Comparison of ENCODE assay signal across 10 cellular contexts in the genomic region with DNA sequence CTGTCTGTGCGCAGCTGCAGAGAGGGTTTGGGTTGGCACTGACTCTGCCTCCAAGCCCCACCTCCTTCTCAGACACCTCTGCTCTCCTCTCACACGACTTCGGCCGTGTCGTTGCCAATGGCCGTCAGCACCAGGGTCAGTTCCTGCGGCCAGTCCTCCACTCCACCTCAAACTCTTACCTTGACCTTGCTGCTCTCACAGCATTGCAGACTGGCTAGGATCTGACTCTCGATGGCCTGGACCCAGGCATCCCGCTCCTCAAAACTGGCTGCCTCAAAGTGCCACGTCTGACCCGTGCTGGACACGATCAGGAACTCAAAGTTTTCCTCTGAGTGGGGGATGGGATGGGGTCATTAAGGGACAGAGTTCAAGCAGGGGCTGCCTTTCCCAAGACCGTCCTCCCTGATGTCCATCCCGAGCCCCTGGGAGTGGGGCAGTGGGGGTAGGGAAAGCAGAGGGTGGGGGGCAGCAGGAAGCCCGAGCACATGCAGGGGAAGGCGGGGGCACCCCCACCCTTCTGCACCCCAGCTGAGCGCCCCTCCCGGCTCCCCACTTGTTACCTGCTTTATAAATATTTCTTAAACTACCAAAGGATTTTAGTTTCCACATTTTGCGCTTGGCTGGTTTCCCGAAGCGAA. TPM values are rescaled to one million over a fixed set of nuclear protein-coding genes. Genes with fewer than 3 reads are reported as not detected.
DNase-seq lines count a peak whose midpoint lies in the region; ATAC-seq and TF ChIP-seq lines count a peak whose summit lies in the region.
"Had no signal": no experiment of that assay in that cellular context is flagged by ENCODE, and none has a peak within 500 bp of the region (broad histone marks: within the 10 kb centered on the region; RNA-seq: fewer than 3 reads in every experiment).

No MANE protein-coding gene starts in this region.

- no peak overlapping the region for H3K4me3 Mint-ChIP-seq in activated CD8-positive, alpha-beta T cell treated with anti-CD3 and anti-CD28 coated beads, Interleukin-2, amount 10 ng/mL, durations not matched to agents 7 days and 5 days
- no peak overlapping the region for H3K4me3 Mint-ChIP-seq in activated CD8-positive, alpha-beta T cell treated with anti-CD3 and anti-CD28 coated beads for 36 hours
- H3K4me3 Mint-ChIP-seq in WTC11: peak overlapping the region; percentile 50

- CTCF ChIA-PET in activated CD8-positive, alpha-beta T cell treated with anti-CD3 and anti-CD28 coated beads, Interleukin-2, amount 10 ng/mL, durations not matched to agents 7 days and 5 days (lab: Charles Lee): no interaction called here
- CTCF ChIA-PET in activated CD8-positive, alpha-beta T cell treated with anti-CD3 and anti-CD28 coated beads for 36 hours (lab: Charles Lee): no interaction called here
- CTCF ChIA-PET in WTC11 (lab: Charles Lee): interaction anchor here (0.8 to 5.8 kb wide), 7 partner anchors 8 to 145 kb away, joined by 3 to 146 read pairs (median 4); a partner anchor contains a TSS

- peak overlapping the region; percentile 41 for H3K27ac Mint-ChIP-seq in activated CD8-positive, alpha-beta T cell treated with anti-CD3 and anti-CD28 coated beads, Interleukin-2, amount 10 ng/mL, durations not matched to agents 7 days and 5 days
- no peak overlapping the region for H3K27ac Mint-ChIP-seq in activated CD8-positive, alpha-beta T cell treated with anti-CD3 and anti-CD28 coated beads for 36 hours
- H3K27ac Mint-ChIP-seq in WTC11: no peak overlapping the region

- no peak for TF ChIP-seq CTCF in activated CD8-positive, alpha-beta T cell treated with anti-CD3 and anti-CD28 coated beads for 36 hours (IDR thresholded peaks at IDR 0.05)
- no peak for TF ChIP-seq CTCF in WTC11 (IDR thresholded peaks at IDR 0.05)

- H3K27me3 Mint-ChIP-seq in activated CD8-positive, alpha-beta T cell treated with anti-CD3 and anti-CD28 coated beads, Interleukin-2, amount 10 ng/mL, durations not matched to agents 7 days and 5 days (ENCODE audit: low read depth): no peaks in the 10 kb centered on the region
- H3K27me3 Mint-ChIP-seq in activated CD8-positive, alpha-beta T cell treated with anti-CD3 and anti-CD28 coated beads for 36 hours: no peaks in the 10 kb centered on the region
- H3K27me3 Mint-ChIP-seq in WTC11 (ENCODE audit: low read depth): peaks cover 98% of the 10 kb centered on the region

- ATAC-seq in activated CD8-positive, alpha-beta T cell treated with anti-CD3 and anti-CD28 coated beads, Interleukin-2, amount 10 ng/mL, durations not matched to agents 7 days and 5 days: no peak
- no peak for ATAC-seq in activated CD8-positive, alpha-beta T cell treated with anti-CD3 and anti-CD28 coated beads for 36 hours
- peak; percentile 70 for ATAC-seq in WTC11

- no peak for DNase-seq in activated CD8-positive, alpha-beta T cell treated with anti-CD3 and anti-CD28 coated beads, Interleukin-2, amount 10 ng/mL, durations not matched to agents 7 days and 5 days
- no peak for DNase-seq in activated CD8-positive, alpha-beta T cell treated with anti-CD3 and anti-CD28 coated beads for 36 hours
- peak; percentile 68 for DNase-seq in WTC11 (ENCODE audit: low spot score)
- peak; percentile 88 for DNase-seq in islet precursor cell
- peak; percentile 16 for DNase-seq in stimulated activated CD8-positive, alpha-beta memory T cell treated with anti-CD3 and anti-CD28 coated beads, Interleukin-4, amount 100 ng/mL, for 48 hours
- DNase-seq in AML-193 (lab: John Stamatoyannopoulos, UW): no peak
- no peak for DNase-seq in cerebellar cortex (ENCODE audit: low spot score)
- DNase-seq in GOT3 (lab: John Stamatoyannopoulos, UW): no peak
- DNase-seq: NCI-H2171 treated with DMSO at 0.1 percent for 48 hours, spleen had no signal

- H3K4me1 Mint-ChIP-seq in activated CD8-positive, alpha-beta T cell treated with anti-CD3 and anti-CD28 coated beads, Interleukin-2, amount 10 ng/mL, durations not matched to agents 7 days and 5 days (ENCODE audit: low read depth): peaks cover 12% of the 10 kb centered on the region
- H3K4me1 Mint-ChIP-seq in activated CD8-positive, alpha-beta T cell treated with anti-CD3 and anti-CD28 coated beads for 36 hours (ENCODE audit: low read depth): peaks cover 6% of the 10 kb centered on the region
- peaks cover 15% of the 10 kb centered on the region for H3K4me1 Mint-ChIP-seq in WTC11

- H3K36me3 Mint-ChIP-seq in activated CD8-positive, alpha-beta T cell treated with anti-CD3 and anti-CD28 coated beads, Interleukin-2, amount 10 ng/mL, durations not matched to agents 7 days and 5 days (ENCODE audit: low read depth): peaks cover 67% of the 10 kb centered on the region
- peaks cover 30% of the 10 kb centered on the region for H3K36me3 Mint-ChIP-seq in activated CD8-positive, alpha-beta T cell treated with anti-CD3 and anti-CD28 coated beads for 36 hours (ENCODE audit: low read depth)
- H3K36me3 Mint-ChIP-seq in WTC11: no peaks in the 10 kb centered on the region

- POLR2A ChIA-PET in activated CD8-positive, alpha-beta T cell treated with anti-CD3 and anti-CD28 coated beads, Interleukin-2, amount 10 ng/mL, durations not matched to agents 7 days and 5 days (lab: Charles Lee): no interaction called here
- POLR2A ChIA-PET in activated CD8-positive, alpha-beta T cell treated with anti-CD3 and anti-CD28 coated beads for 36 hours (lab: Charles Lee): no interaction called here
- POLR2A ChIA-PET in WTC11 (lab: Charles Lee): interaction anchor here (1.0 to 1.1 kb wide), 2 partner anchors 9 to 17 kb away, joined by 4 to 5 read pairs; a partner anchor contains a TSS

- no peaks in the 10 kb centered on the region for H3K9me3 Mint-ChIP-seq in activated CD8-positive, alpha-beta T cell treated with anti-CD3 and anti-CD28 coated beads, Interleukin-2, amount 10 ng/mL, durations not matched to agents 7 days and 5 days (ENCODE audit: insufficient read depth)
- no peaks in the 10 kb centered on the region for H3K9me3 Mint-ChIP-seq in activated CD8-positive, alpha-beta T cell treated with anti-CD3 and anti-CD28 coated beads for 36 hours
- H3K9me3 Mint-ChIP-seq in WTC11: no peaks in the 10 kb centered on the region

- intact Hi-C loops in activated CD8-positive, alpha-beta T cell treated with anti-CD3 and anti-CD28 coated beads for 36 hours (cut with micrococcal nuclease): no loop called here

TF ChIP-seq in WTC11, 78 proteins besides CTCF, POLR2A, EP300 and RAD21 (continues in another document):
- peak; percentile 66; the same call in 1 of the 2 replicates for TF ChIP-seq ETV6 (CRISPR knock-in tag; IDR thresholded peaks at IDR 0.05)
- no peak for TF ChIP-seq RORB (CRISPR knock-in tag; IDR thresholded peaks at IDR 0.05)
- TF ChIP-seq ZBTB21 (CRISPR knock-in tag; IDR thresholded peaks at IDR 0.05; ENCODE audit: borderline replicate concordance): peak; percentile 68; the same call in 1 of the 2 replicates
- TF ChIP-seq NR3C1 (CRISPR knock-in tag; conservative IDR thresholded peaks at IDR 0.05; ENCODE audit: low read depth): no peak
- TF ChIP-seq NFE2L1 (CRISPR knock-in tag; IDR thresholded peaks at IDR 0.05): 0 out of 2 replicates have a peak, but pooled peaks have one; percentile 31
- TF ChIP-seq, protein P1, sequence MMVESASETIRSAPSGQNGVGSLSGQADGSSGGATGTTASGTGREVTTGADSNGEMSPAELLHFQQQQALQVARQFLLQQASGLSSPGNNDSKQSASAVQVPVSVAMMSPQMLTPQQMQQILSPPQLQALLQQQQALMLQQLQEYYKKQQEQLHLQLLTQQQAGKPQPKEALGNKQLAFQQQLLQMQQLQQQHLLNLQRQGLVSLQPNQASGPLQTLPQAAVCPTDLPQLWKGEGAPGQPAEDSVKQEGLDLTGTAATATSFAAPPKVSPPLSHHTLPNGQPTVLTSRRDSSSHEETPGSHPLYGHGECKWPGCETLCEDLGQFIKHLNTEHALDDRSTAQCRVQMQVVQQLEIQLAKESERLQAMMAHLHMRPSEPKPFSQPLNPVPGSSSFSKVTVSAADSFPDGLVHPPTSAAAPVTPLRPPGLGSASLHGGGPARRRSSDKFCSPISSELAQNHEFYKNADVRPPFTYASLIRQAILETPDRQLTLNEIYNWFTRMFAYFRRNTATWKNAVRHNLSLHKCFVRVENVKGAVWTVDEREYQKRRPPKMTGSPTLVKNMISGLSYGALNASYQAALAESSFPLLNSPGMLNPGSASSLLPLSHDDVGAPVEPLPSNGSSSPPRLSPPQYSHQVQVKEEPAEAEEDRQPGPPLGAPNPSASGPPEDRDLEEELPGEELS (CRISPR knock-in tag; IDR thresholded peaks at IDR 0.05): peak; percentile 60; the same call in 1 of the 2 replicates

RNA-seq across cellular contexts. Expression of a gene that starts 10.7 kb away (rescaled TPM):
- 10 to 100 TPM; 68.6 to 72.5 TPM for total RNA-seq in activated CD8-positive, alpha-beta T cell treated with anti-CD3 and anti-CD28 coated beads, Interleukin-2, amount 10 ng/mL, durations not matched to agents 7 days and 5 days
- total RNA-seq in activated CD8-positive, alpha-beta T cell treated with anti-CD3 and anti-CD28 coated beads for 36 hours: 10 to 100 TPM; 22.4 TPM
- 2.0 to 2.7 TPM (median 2.3 TPM) in 3 replicates for total RNA-seq in WTC11 (2021)

RNA-seq across cellular contexts. Expression of a gene that starts 17.0 kb away (rescaled TPM):
- total RNA-seq in activated CD8-positive, alpha-beta T cell treated with anti-CD3 and anti-CD28 coated beads, Interleukin-2, amount 10 ng/mL, durations not matched to agents 7 days and 5 days: 10 to 100 TPM; 12.9 to 13.3 TPM
- total RNA-seq in activated CD8-positive, alpha-beta T cell treated with anti-CD3 and anti-CD28 coated beads for 36 hours: 1 to 10 TPM; 6.9 to 7.5 TPM
- total RNA-seq in WTC11 (2021): 9.9 to 18.6 TPM (median 18.4 TPM) in 3 replicates

RNA-seq across cellular contexts. Expression of a gene that starts 24.2 kb away (rescaled TPM):
- total RNA-seq in activated CD8-positive, alpha-beta T cell treated with anti-CD3 and anti-CD28 coated beads, Interleukin-2, amount 10 ng/mL, durations not matched to agents 7 days and 5 days: 100 to 1,000 TPM; 132 to 146 TPM
- 100 to 1,000 TPM; 218 to 221 TPM for total RNA-seq in activated CD8-positive, alpha-beta T cell treated with anti-CD3 and anti-CD28 coated beads for 36 hours
- total RNA-seq in WTC11 (2021): 125 to 152 TPM (median 145 TPM) in 3 replicates

RNA-seq across cellular contexts. Expression of a gene that starts 27.0 kb away (rescaled TPM):
- total RNA-seq in activated CD8-positive, alpha-beta T cell treated with anti-CD3 and anti-CD28 coated beads, Interleukin-2, amount 10 ng/mL, durations not matched to agents 7 days and 5 days: 10 to 100 TPM; 23.6 to 24.4 TPM
- 10 to 100 TPM; 23.4 to 24.3 TPM for total RNA-seq in activated CD8-positive, alpha-beta T cell treated with anti-CD3 and anti-CD28 coated beads for 36 hours
- total RNA-seq in WTC11 (2021): 6.2 to 9.6 TPM (median 9.2 TPM) in 3 replicates

RNA-seq across cellular contexts. Expression of a gene that starts 33.9 kb away (rescaled TPM):
- 100 to 1,000 TPM; 100 to 107 TPM for total RNA-seq in activated CD8-positive, alpha-beta T cell treated with anti-CD3 and anti-CD28 coated beads, Interleukin-2, amount 10 ng/mL, durations not matched to agents 7 days and 5 days
- total RNA-seq in activated CD8-positive, alpha-beta T cell treated with anti-CD3 and anti-CD28 coated beads for 36 hours: 10 to 100 TPM; 53.0 to 56.3 TPM
- total RNA-seq in WTC11 (2021): 77.5 to 93.9 TPM (median 93.1 TPM) in 3 replicates

Comparison
In these comparisons a context has a peak if more than half of its experiments do, and no peak if none do; other contexts are left out.
1. DNase-seq: peak in WTC11 (single experiment), islet precursor cell (single experiment) and stimulated activated CD8-positive, alpha-beta memory T cell treated with anti-CD3 and anti-CD28 coated beads, Interleukin-4, amount 100 ng/mL, for 48 hours (single experiment); none in activated CD8-positive, alpha-beta T cell treated with anti-CD3 and anti-CD28 coated beads, Interleukin-2, amount 10 ng/mL, durations not matched to agents 7 days and 5 days (single experiment), activated CD8-positive, alpha-beta T cell treated with anti-CD3 and anti-CD28 coated beads for 36 hours (single experiment), AML-193 (0 of 2), cerebellar cortex (single experiment) and GOT3 (single experiment).